In genomic region chr16:73071131-73071940, GRCh38 we compare ENCODE assay signal across 8 cellular contexts. TPM values are rescaled to one million over a fixed set of nuclear protein-coding genes. Genes with fewer than 3 reads are reported as not detected.
DNase-seq lines count a peak whose midpoint lies in the region; ATAC-seq lines count a peak whose summit lies in the region.

No MANE protein-coding gene starts in this region.

- peaks cover 41% of the 10 kb centered on the region in 2 donors for H3K27me3 Mint-ChIP-seq in T-cell

- peaks cover 31% of the 10 kb centered on the region for H3K4me1 ChIP-seq in HUES6 (ENCODE audit: control insufficient read depth, insufficient read depth, low read length)
- peaks cover 1% of the 10 kb centered on the region; the same call in 1 of the 2 replicates for H3K4me1 ChIP-seq in iPS DF 6.9 (ENCODE audit: control insufficient read depth, insufficient read depth, low read length)
- H3K4me1 ChIP-seq in skeletal muscle tissue (ENCODE audit: control insufficient read depth in 3 of 3, insufficient read depth in 3 of 3, low read length in 3 of 3): peaks cover 46 to 51% (median 49%) of the 10 kb centered on the region in 3 donors

- H3K27me3 ChIP-seq in HUES6 (ENCODE audit: control insufficient read depth, insufficient read depth, low read length) (peaks cover 74% of the 10 kb centered on the region), iPS DF 6.9 (ENCODE audit: control insufficient read depth, insufficient read depth, low read length) (peaks cover 39% of the 10 kb centered on the region), skeletal muscle tissue (ENCODE audit: control insufficient read depth in 3 of 3, insufficient read depth in 3 of 3, low read length in 3 of 3) (no peaks in the 10 kb centered on the region)

- peak overlapping the region in 2 of 3 donors; percentile 50 to 58 for H3K4me3 Mint-ChIP-seq in T-cell

- H3K4me3 ChIP-seq in HUES6 (ENCODE audit: low read depth, low read length) (peak overlapping the region; percentile 57), iPS DF 6.9 (ENCODE audit: low read length) (peak overlapping the region; percentile 27; the same call in 1 of the 2 replicates), skeletal muscle tissue (ENCODE audit: low read length in 3 of 3) (peak overlapping the region; percentile 48 to 58 (median 52))

- H3K27ac ChIP-seq in HUES6 (ENCODE audit: low read depth, low read length): no peak overlapping the region
- H3K27ac ChIP-seq in iPS DF 6.9 (ENCODE audit: low read length): no peak overlapping the region
- H3K27ac ChIP-seq in skeletal muscle tissue (ENCODE audit: low read depth, low read length): peak overlapping the region; percentile 96

- ATAC-seq in T-cell (replicated peaks in 1 of 4): peak in 1 of 4 experiments; percentile 24
- ATAC-seq in GM21619 (IDR thresholded peaks at IDR 0.05; ENCODE audit: unreplicated experiment): no peak
- no peak for ATAC-seq in GM19023 (IDR thresholded peaks at IDR 0.05; ENCODE audit: unreplicated experiment)

- POLR2A ChIA-PET in T-cell (lab: Charles Lee): no interaction called here

- no peak overlapping the region for H3K27ac Mint-ChIP-seq in T-cell

- DNase-seq in T-cell (no peak), iPS DF 6.9 (ENCODE audit: low read depth, low spot score) (no peak), NCI-H1436 treated with DMSO at 0.1 percent for 48 hours (lab: John Stamatoyannopoulos, UW) (no peak)
- no peak for DNase-seq in activated CD4-positive, alpha-beta T cell treated with anti-CD3 and anti-CD28 coated beads, Interleukin-2, amount 50 U/mL, for 48 hours

- H3K36me3 Mint-ChIP-seq in T-cell: no peaks in the 10 kb centered on the region

- H3K9me3 ChIP-seq in HUES6 (ENCODE audit: control insufficient read depth, insufficient read depth, low read depth, low read length) (no peaks in the 10 kb centered on the region), iPS DF 6.9 (ENCODE audit: control insufficient read depth, insufficient read depth, low read length) (no peaks in the 10 kb centered on the region), skeletal muscle tissue (ENCODE audit: control insufficient read depth in 3 of 3, low read length in 3 of 3) (no peaks in the 10 kb centered on the region)

- WGBS in iPS DF 6.9 (ENCODE audit: insufficient coverage, insufficient read length): no CpG with 5 or more reads among the region's 17 CpGs

- CTCF ChIA-PET in T-cell (lab: Charles Lee): interaction anchor here in 1 of 2 donors (0.8 kb wide), 1 partner anchor 15 kb away, joined by 5 read pairs; no protein-coding TSS in a partner anchor

- peaks cover 3 to 22% (median 9%) of the 10 kb centered on the region in 3 donors for H3K4me1 Mint-ChIP-seq in T-cell

- H3K9ac ChIP-seq in HUES6 (ENCODE audit: low read length) (no peak overlapping the region), skeletal muscle tissue (ENCODE audit: low read depth in 1 of 3, low read length in 3 of 3) (peak overlapping the region in 2 of 3 donors; percentile 61 to 80)

- H3K36me3 ChIP-seq in HUES6 (ENCODE audit: control insufficient read depth, insufficient read depth, low read length): no peaks in the 10 kb centered on the region
- no peaks in the 10 kb centered on the region for H3K36me3 ChIP-seq in iPS DF 6.9 (ENCODE audit: control insufficient read depth, insufficient read depth, low read length)
- no peaks in the 10 kb centered on the region for H3K36me3 ChIP-seq in skeletal muscle tissue (ENCODE audit: control insufficient read depth in 3 of 3, insufficient read depth in 3 of 3, low read length in 3 of 3)

- H3K9me3 Mint-ChIP-seq in T-cell: no peaks in the 10 kb centered on the region

RNA-seq across cellular contexts. Expression of gene ZFHX3, which starts 23.4 kb away (rescaled TPM):
- total RNA-seq in T-cell (1 to 10 TPM in 3 of 5 donors, under 1 TPM in 2; 0.35 to 2.1 (median 1.0) TPM), skeletal muscle tissue (8.9 TPM)
